In genomic region chr3:30587876-30588275, GRCh38 we compare ENCODE assay signal across 20 cellular contexts. TPM values are rescaled to one million over a fixed set of nuclear protein-coding genes. Genes with fewer than 3 reads are reported as not detected.
DNase-seq lines count a peak whose midpoint lies in the region; ATAC-seq and TF ChIP-seq lines count a peak whose summit lies in the region.
"Had no signal": no experiment of that assay in that cellular context is flagged by ENCODE, and none has a peak within 500 bp of the region (broad histone marks: within the 10 kb centered on the region; RNA-seq: fewer than 3 reads in every experiment).

No MANE protein-coding gene starts in this region.

- POLR2A ChIA-PET in RWPE1 (lab: Yijun Ruan, JAX; ENCODE audit: low non-redundant PET), result no interaction called here

- H3K4me1 ChIP-seq in right cardiac atrium (ENCODE audit: control insufficient read depth, insufficient read depth, low read length) (peaks cover 1% of the 10 kb centered on the region), mucosa of descending colon (ENCODE audit: low read depth) (no peaks in the 10 kb centered on the region)
- H3K4me1 ChIP-seq: BE2C, BLaER1 had no signal

- no peak for TF ChIP-seq CTCF in mucosa of descending colon (IDR thresholded peaks at IDR 0.05)
- no peak for TF ChIP-seq CTCF in RWPE1 (conservative IDR thresholded peaks at IDR 0.05; ENCODE audit: low read depth)

- H3K27ac ChIP-seq in right cardiac atrium (ENCODE audit: low read length) (peak overlapping the region; percentile 68), RWPE1 (no peak overlapping the region)
- H3K27ac ChIP-seq: BLaER1 had no signal

- H3K4me3 ChIP-seq in right cardiac atrium (ENCODE audit: low read length) (no peak overlapping the region), mucosa of descending colon (no peak overlapping the region)
- H3K4me3 ChIP-seq: BLaER1 had no signal

- DNase-seq in right cardiac atrium (no peak), Right ventricle myocardium inferior (ENCODE audit: missing footprints) (no peak), left colon (no peak), mucosa of descending colon (no peak), DMS79 treated with DMSO at 0.1 percent for 48 hours (lab: John Stamatoyannopoulos, UW) (no peak), HCEC 1CT (no peak), RWPE1 (ENCODE audit: low spot score) (no peak)
- DNase-seq: 8988T; ACHN; BE2C; C1 segment of cervical spinal cord; CD4-positive, alpha-beta memory T cell; CD4-positive, CD25-positive, alpha-beta regulatory T cell; CD8-positive, alpha-beta memory T cell; DMS 273 treated with DMSO at 0.1 percent for 48 hours; DMS153; DMS53; DMS79; GF-D8 had no signal

- H3K9me3 ChIP-seq in right cardiac atrium (ENCODE audit: control insufficient read depth, low read length), result no peaks in the 10 kb centered on the region
- H3K9me3 ChIP-seq in mucosa of descending colon, result no peaks in the 10 kb centered on the region
- H3K9me3 ChIP-seq: BE2C had no signal

- intact Hi-C loops in right cardiac atrium (cut with DNase I), result loop anchor here in 1 of 4 donors (10.0 kb wide), 1 partner anchor 63 kb away; no protein-coding TSS in a partner anchor
- intact Hi-C loops in Right ventricle myocardium inferior (cut with DNase I), result no loop called here
- intact Hi-C loops in left colon (cut with DNase I, micrococcal nuclease), result no loop called here
- intact Hi-C loops in mucosa of descending colon (cut with DNase I, micrococcal nuclease), result no loop called here

- peak in 1 of 2 donors; percentile 11 for ATAC-seq in right cardiac atrium
- ATAC-seq in Right ventricle myocardium inferior, result no peak
- peak; percentile 79 for ATAC-seq in left colon
- peak; percentile 68 for ATAC-seq in mucosa of descending colon

- H3K36me3 ChIP-seq in mucosa of descending colon (ENCODE audit: low read depth), result no peaks in the 10 kb centered on the region
- H3K36me3 ChIP-seq: BE2C, BLaER1 had no signal

- CTCF ChIA-PET in RWPE1 (lab: Yijun Ruan, JAX), result no interaction called here

- WGBS in right cardiac atrium, result 57% methylated on average over 2 of the region's 2 CpGs

- no peaks in the 10 kb centered on the region for H3K27me3 ChIP-seq in right cardiac atrium (ENCODE audit: control insufficient read depth, insufficient read depth)
- H3K27me3 ChIP-seq: BE2C, BLaER1 had no signal

RNA-seq across cellular contexts. Expression of gene TGFBR2, which starts 18.5 kb away (rescaled TPM):
- 100 to 1,000 TPM; 196 to 255 (median 212) TPM for total RNA-seq in right cardiac atrium
- polyA plus RNA-seq in right cardiac atrium, result 77.7 TPM
- 186 TPM for total RNA-seq in Right ventricle myocardium inferior
- 10 to 100 TPM; 43.0 to 57.6 TPM for total RNA-seq in left colon
- total RNA-seq in mucosa of descending colon, result 100 to 1,000 TPM in 1 of 3 donors, 10 to 100 TPM in 2; 39.0 to 134 (median 71.4) TPM
